Comparison of ENCODE assay signal across 19 cellular contexts in the genomic region with DNA sequence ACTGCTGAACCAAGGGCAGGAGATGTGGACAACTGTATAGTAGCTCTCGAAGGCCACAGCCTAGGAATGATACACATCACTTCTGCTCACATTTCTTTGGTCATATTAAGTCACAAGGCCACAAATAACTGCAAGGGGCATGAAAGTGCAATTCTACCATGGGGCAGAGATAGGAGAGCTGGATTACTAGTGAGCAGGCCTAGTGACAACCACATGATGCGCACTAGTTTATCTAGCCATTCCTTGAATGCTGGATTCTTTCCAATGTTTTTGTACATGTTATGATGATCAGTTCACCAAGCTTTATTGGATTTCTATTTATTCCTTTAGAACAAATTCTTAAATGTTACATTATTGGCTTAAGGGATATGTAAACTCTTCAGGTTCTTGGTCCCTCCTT.
DNase-seq lines count a peak whose midpoint lies in the region; ATAC-seq and TF ChIP-seq lines count a peak whose summit lies in the region.
"Had no signal": no experiment of that assay in that cellular context is flagged by ENCODE, and none has a peak within 500 bp of the region (broad histone marks: within the 10 kb centered on the region; RNA-seq: fewer than 3 reads in every experiment).

No MANE protein-coding gene starts in this region.

- H3K9me3 ChIP-seq in HEK293 (ENCODE audit: control insufficient read depth, insufficient read depth, low read depth, low read length), result no peaks in the 10 kb centered on the region
- H3K9me3 ChIP-seq in prostate gland, result no peaks in the 10 kb centered on the region
- no peaks in the 10 kb centered on the region for H3K9me3 ChIP-seq in CD8-positive, alpha-beta T cell (ENCODE audit: low read length)
- H3K9me3 ChIP-seq: BLaER1 had no signal

- H3K27me3 Mint-ChIP-seq in CD8-positive, alpha-beta T cell (ENCODE audit: low read depth), result no peaks in the 10 kb centered on the region
- H3K27me3 Mint-ChIP-seq: B cell; CD4-positive, alpha-beta T cell had no signal

- no peaks in the 10 kb centered on the region for H3K27me3 ChIP-seq in prostate gland (replicated peaks; ENCODE audit: insufficient read depth)
- H3K27me3 ChIP-seq in CD8-positive, alpha-beta T cell (ENCODE audit: insufficient read depth, low read length), result no peaks in the 10 kb centered on the region
- H3K27me3 ChIP-seq: BLaER1 had no signal

- 76% methylated on average over 2 of the region's 2 CpGs for WGBS in prostate gland

- no peaks in the 10 kb centered on the region for H3K36me3 ChIP-seq in HEK293 (ENCODE audit: control insufficient read depth in 2 of 2, insufficient read depth in 1 of 2, low read length in 2 of 2)
- H3K36me3 ChIP-seq in prostate gland, result no peaks in the 10 kb centered on the region
- no peaks in the 10 kb centered on the region for H3K36me3 ChIP-seq in CD8-positive, alpha-beta T cell (ENCODE audit: insufficient read depth, low read length)
- H3K36me3 ChIP-seq: BLaER1 had no signal

- H3K27ac ChIP-seq in C4-2B, result peak overlapping the region; percentile 56
- no peak overlapping the region for H3K27ac ChIP-seq in HEK293 (ENCODE audit: extremely low read depth, low read depth, low read length)
- peak overlapping the region in 1 of 2 donors; percentile 83 for H3K27ac ChIP-seq in prostate gland
- H3K27ac ChIP-seq in CD8-positive, alpha-beta T cell (ENCODE audit: low read depth, low read length), result no peak overlapping the region
- H3K27ac ChIP-seq: BLaER1 had no signal

- TF ChIP-seq CTCF in C4-2B (conservative IDR thresholded peaks at IDR 0.05) (no peak), HEK293 (tag by site-specific recombination; IDR thresholded peaks at IDR 0.05) (no peak), prostate gland (IDR thresholded peaks at IDR 0.05) (no peak)
- no peak for TF ChIP-seq CTCF in CD8-positive, alpha-beta T cell (IDR thresholded peaks at IDR 0.05)

- H3K27ac Mint-ChIP-seq in CD8-positive, alpha-beta T cell, result no peak overlapping the region
- H3K27ac Mint-ChIP-seq: B cell; CD14-positive monocyte; CD4-positive, alpha-beta T cell had no signal

- peaks cover 20% of the 10 kb centered on the region for H3K36me3 Mint-ChIP-seq in CD8-positive, alpha-beta T cell

- H3K4me1 ChIP-seq in HEK293 (ENCODE audit: control insufficient read depth, insufficient read depth, low read length), result no peaks in the 10 kb centered on the region
- peaks cover 13% of the 10 kb centered on the region for H3K4me1 ChIP-seq in prostate gland (replicated peaks)
- H3K4me1 ChIP-seq in CD8-positive, alpha-beta T cell (ENCODE audit: insufficient read depth, low read length), result no peaks in the 10 kb centered on the region
- H3K4me1 ChIP-seq: BLaER1 had no signal

- no peak overlapping the region for H3K4me3 Mint-ChIP-seq in CD8-positive, alpha-beta T cell
- H3K4me3 Mint-ChIP-seq: B cell; CD14-positive monocyte; CD4-positive, alpha-beta T cell had no signal

- ATAC-seq in GM18861 (IDR thresholded peaks at IDR 0.05; ENCODE audit: unreplicated experiment), result no peak
- no peak for ATAC-seq in CD8-positive, alpha-beta T cell
- ATAC-seq: GM12878 had no signal

- intact Hi-C loops in prostate gland (cut with DNase I), result no loop called here
- intact Hi-C loops in CD8-positive, alpha-beta T cell (cut with DNase I, micrococcal nuclease), result no loop called here

- no peak overlapping the region for H3K4me3 ChIP-seq in HEK293 (ENCODE audit: low read depth, low read length)
- no peak overlapping the region for H3K4me3 ChIP-seq in prostate gland
- H3K4me3 ChIP-seq in CD8-positive, alpha-beta T cell (ENCODE audit: low read depth, low read length), result no peak overlapping the region
- H3K4me3 ChIP-seq: BLaER1, GM12878 had no signal

- DNase-seq in erythroblast (lab: John Stamatoyannopoulos, UW), result peak; percentile 46 to 64
- DNase-seq in prostate gland (ENCODE audit: low spot score), result peak; percentile 38
- DNase-seq in NCI-H2171 (lab: John Stamatoyannopoulos, UW), result no peak
- no peak for DNase-seq in GM03348 (ENCODE audit: low spot score)
- no peak for DNase-seq in CD8-positive, alpha-beta T cell
- DNase-seq: Calu3; CD4-positive, alpha-beta T cell; COR-L47; DMS53; DMS79 treated with DMSO at 0.1 percent for 48 hours; H7; HCEC 1CT had no signal

- H3K9me3 Mint-ChIP-seq in CD8-positive, alpha-beta T cell, result no peaks in the 10 kb centered on the region
- H3K9me3 Mint-ChIP-seq: CD4-positive, alpha-beta T cell had no signal

- CTCF ChIA-PET in HEK293 (lab: Yijun Ruan, JAX), result interaction anchor here (0.6 to 1.0 kb wide), 2 partner anchors 46 to 60 kb away, joined by 3 to 4 read pairs; no protein-coding TSS in a partner anchor
- CTCF ChIA-PET in CD8-positive, alpha-beta T cell (lab: Charles Lee), result interaction anchor here (0.7 kb wide), 1 partner anchor 34 kb away, joined by 3 read pairs; no protein-coding TSS in a partner anchor

- POLR2A ChIA-PET in HEK293 (lab: Yijun Ruan, JAX), result no interaction called here
- POLR2A ChIA-PET in CD8-positive, alpha-beta T cell (lab: Charles Lee), result no interaction called here

- TF ChIP-seq POLR2A in erythroblast (IDR thresholded peaks at IDR 0.05; ENCODE audit: low read length) (no peak), prostate gland (IDR thresholded peaks at IDR 0.05) (no peak)

- H3K4me1 Mint-ChIP-seq in CD8-positive, alpha-beta T cell (ENCODE audit: low read depth), result no peaks in the 10 kb centered on the region
- H3K4me1 Mint-ChIP-seq: CD14-positive monocyte had no signal

TF ChIP-seq in HEK293, 187 proteins besides CTCF, POLR2A, EP300 and RAD21:
- TF ChIP-seq ZEB2 (tag by site-specific recombination; IDR thresholded peaks at IDR 0.05) (no peak), ZNF423 (tag by site-specific recombination; IDR thresholded peaks at IDR 0.05) (no peak), ZNF626 (tag by site-specific recombination; IDR thresholded peaks at IDR 0.05) (no peak)
- TF ChIP-seq, protein P1, sequence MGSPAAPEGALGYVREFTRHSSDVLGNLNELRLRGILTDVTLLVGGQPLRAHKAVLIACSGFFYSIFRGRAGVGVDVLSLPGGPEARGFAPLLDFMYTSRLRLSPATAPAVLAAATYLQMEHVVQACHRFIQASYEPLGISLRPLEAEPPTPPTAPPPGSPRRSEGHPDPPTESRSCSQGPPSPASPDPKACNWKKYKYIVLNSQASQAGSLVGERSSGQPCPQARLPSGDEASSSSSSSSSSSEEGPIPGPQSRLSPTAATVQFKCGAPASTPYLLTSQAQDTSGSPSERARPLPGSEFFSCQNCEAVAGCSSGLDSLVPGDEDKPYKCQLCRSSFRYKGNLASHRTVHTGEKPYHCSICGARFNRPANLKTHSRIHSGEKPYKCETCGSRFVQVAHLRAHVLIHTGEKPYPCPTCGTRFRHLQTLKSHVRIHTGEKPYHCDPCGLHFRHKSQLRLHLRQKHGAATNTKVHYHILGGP (tag by site-specific recombination; IDR thresholded peaks at IDR 0.05), result peak; percentile 35; the same call in 1 of the 2 replicates

Comparison
In these comparisons a context has a peak if more than half of its experiments do, and no peak if none do; other contexts are left out.
1. DNase-seq: peak in erythroblast (2 of 2) and prostate gland (single experiment); none in NCI-H2171 (single experiment), GM03348 (single experiment) and CD8-positive, alpha-beta T cell (0 of 7).